ENCODE assay signal across 14 cellular contexts in genomic region chr5:57432876-57433275, GRCh38. TPM values are rescaled to one million over a fixed set of nuclear protein-coding genes. Genes with fewer than 3 reads are reported as not detected.
DNase-seq lines count a peak whose midpoint lies in the region; ATAC-seq and TF ChIP-seq lines count a peak whose summit lies in the region.
"Had no signal": no experiment of that assay in that cellular context is flagged by ENCODE, and none has a peak within 500 bp of the region (broad histone marks: within the 10 kb centered on the region; RNA-seq: fewer than 3 reads in every experiment).

No MANE protein-coding gene starts in this region.

- no peaks in the 10 kb centered on the region for H3K9me3 Mint-ChIP-seq in MCF 10A (ENCODE audit: unreplicated experiment)
- no peaks in the 10 kb centered on the region for H3K9me3 Mint-ChIP-seq in naive thymus-derived CD8-positive, alpha-beta T cell
- H3K9me3 Mint-ChIP-seq: activated T-helper 1 cell treated with anti-CD3 and anti-CD28 coated beads, Interleukin-12 subunit alpha, Interleukin-12 subunit beta, Interleukin-2, Interleukin-4 antibody, amounts not matched to agents 30 ng/mL and 10 ng/mL and 1 ng/mL, durations not matched to agents 14 hours and 24 hours and 36 hours; natural killer cell had no signal

- H3K4me3 Mint-ChIP-seq in MCF 10A (ENCODE audit: unreplicated experiment), result no peak overlapping the region
- H3K4me3 Mint-ChIP-seq in naive thymus-derived CD8-positive, alpha-beta T cell, result no peak overlapping the region
- H3K4me3 Mint-ChIP-seq: activated T-helper 1 cell treated with anti-CD3 and anti-CD28 coated beads, Interleukin-12 subunit alpha, Interleukin-12 subunit beta, Interleukin-2, Interleukin-4 antibody, amounts not matched to agents 30 ng/mL and 10 ng/mL and 1 ng/mL, durations not matched to agents 14 hours and 24 hours and 36 hours; natural killer cell had no signal

- peaks cover 2 to 6% of the 10 kb centered on the region in 2 donors for H3K4me1 ChIP-seq in breast epithelium

- ATAC-seq in HG02798 (IDR thresholded peaks at IDR 0.05; ENCODE audit: poor library complexity, unreplicated experiment) (no peak), GM18858 (IDR thresholded peaks at IDR 0.05; ENCODE audit: unreplicated experiment) (no peak)
- ATAC-seq in naive thymus-derived CD8-positive, alpha-beta T cell, result no peak
- ATAC-seq: esophagus mucosa, natural killer cell had no signal

- H3K27ac ChIP-seq in breast epithelium, result no peak overlapping the region
- H3K27ac ChIP-seq: SK-N-MC, skin epidermis had no signal

- no peaks in the 10 kb centered on the region for H3K9me3 ChIP-seq in breast epithelium

- no peak overlapping the region for H3K27ac Mint-ChIP-seq in MCF 10A (ENCODE audit: low read depth, unreplicated experiment)
- H3K27ac Mint-ChIP-seq in naive thymus-derived CD8-positive, alpha-beta T cell, result no peak overlapping the region
- H3K27ac Mint-ChIP-seq: activated T-helper 1 cell treated with anti-CD3 and anti-CD28 coated beads, Interleukin-12 subunit alpha, Interleukin-12 subunit beta, Interleukin-2, Interleukin-4 antibody, amounts not matched to agents 30 ng/mL and 10 ng/mL and 1 ng/mL, durations not matched to agents 14 hours and 24 hours and 36 hours; natural killer cell had no signal

- no TSS peak for BruUV-seq in MCF 10A (replicated peaks; lab: Mats Ljungman, UMichigan)

- H3K27me3 Mint-ChIP-seq in MCF 10A (ENCODE audit: insufficient read depth, unreplicated experiment), result no peaks in the 10 kb centered on the region
- H3K27me3 Mint-ChIP-seq in naive thymus-derived CD8-positive, alpha-beta T cell, result peaks cover 3 to 19% (median 7%) of the 10 kb centered on the region in 5 donors

- CTCF ChIA-PET in MCF 10A (lab: Yijun Ruan, JAX), result interaction anchor here (0.6 kb wide), 1 partner anchor 165 kb away, joined by 3 read pairs; no protein-coding TSS in a partner anchor

- in situ Hi-C loops in SK-MEL-5 (cut with HindIII; ENCODE audit: low pct_unique_long_range_greater_than_20kb, low sequenced_read_pairs), result no loop called here

- H3K4me1 Mint-ChIP-seq in MCF 10A (ENCODE audit: insufficient read depth, unreplicated experiment), result peaks cover 27% of the 10 kb centered on the region
- H3K4me1 Mint-ChIP-seq in naive thymus-derived CD8-positive, alpha-beta T cell, result no peaks in the 10 kb centered on the region
- H3K4me1 Mint-ChIP-seq: natural killer cell had no signal

- H3K4me3 ChIP-seq in breast epithelium (no peak overlapping the region), fibroblast of mammary gland (ENCODE audit: control insufficient read depth, low read depth, low read length) (no peak overlapping the region)
- H3K4me3 ChIP-seq: SK-N-MC, skin epidermis had no signal

- intact Hi-C loops in MCF 10A (cut with micrococcal nuclease) (loop anchor here (1.0 to 2.0 kb wide), 5 partner anchors 50 to 1030 kb away; no protein-coding TSS in a partner anchor), breast epithelium (cut with DNase I; ENCODE audit: low total_unique reads) (no loop called here)

- DNase-seq in MCF 10A (ENCODE audit: unreplicated experiment) (peak; percentile 50), breast epithelium (ENCODE audit: low spot score in 2 of 2) (no peak), SK-MEL-5 (ENCODE audit: low read depth, low spot score) (peak; percentile 73), fibroblast of mammary gland (ENCODE audit: low read depth) (peak; percentile 34), COLO829 (ENCODE audit: low spot score) (no peak)
- DNase-seq in naive thymus-derived CD8-positive, alpha-beta T cell, result no peak
- DNase-seq: activated CD4-positive, CD25-positive, alpha-beta regulatory T cell treated with anti-CD3 and anti-CD28 coated beads, Interleukin-2, amount 50 U/mL, for 72 hours; natural killer cell had no signal

- POLR2A ChIA-PET in MCF 10A (lab: Yijun Ruan, JAX), result no interaction called here
- POLR2A ChIA-PET in naive thymus-derived CD8-positive, alpha-beta T cell (lab: Charles Lee), result no interaction called here

- no peaks in the 10 kb centered on the region for H3K27me3 ChIP-seq in breast epithelium

- no peaks in the 10 kb centered on the region for H3K36me3 ChIP-seq in breast epithelium

- H3K36me3 Mint-ChIP-seq in MCF 10A (ENCODE audit: insufficient read depth, unreplicated experiment), result no peaks in the 10 kb centered on the region
- no peaks in the 10 kb centered on the region for H3K36me3 Mint-ChIP-seq in naive thymus-derived CD8-positive, alpha-beta T cell
- H3K36me3 Mint-ChIP-seq: natural killer cell had no signal

- no peak for TF ChIP-seq POLR2A in breast epithelium (IDR thresholded peaks at IDR 0.05)

- TF ChIP-seq CTCF in MCF 10A (IDR thresholded peaks at IDR 0.05; ENCODE audit: unreplicated experiment) (peak; percentile 42), breast epithelium (IDR thresholded peaks at IDR 0.05) (no peak), fibroblast of mammary gland (conservative IDR thresholded peaks at IDR 0.05; ENCODE audit: control insufficient read depth, insufficient read depth, low read depth, low read length) (peak; percentile 21)

RNA-seq across cellular contexts. Expression of gene ACTBL2, which starts 49.7 kb away (rescaled TPM):
- 0.10 TPM in 1 of 2 replicates, not detected in the other for total RNA-seq in MCF 10A (2022)
- total RNA-seq in breast epithelium, result 1 to 10 TPM in 1 of 3 donors, not detected in 2; 1.2 TPM
- total RNA-seq in SK-MEL-5 (2014; rRNA removed; shearing (Covaris generic)), result 0.11 and 0.13 TPM in 2 replicates
- polyA plus RNA-seq in SK-MEL-5 (2015; cell fraction: cytosol; rRNA removed), result 0.12 TPM in 1 of 2 replicates, not detected in the other
- polyA plus RNA-seq in SK-MEL-5 (2015; cell fraction: nucleus; rRNA removed), result 0.52 and 0.61 TPM in 2 replicates
- not detected for total RNA-seq in naive thymus-derived CD8-positive, alpha-beta T cell
- polyA plus RNA-seq in naive thymus-derived CD8-positive, alpha-beta T cell, result not detected
- total RNA-seq: activated T-helper 1 cell treated with anti-CD3 and anti-CD28 coated beads, Interleukin-12 subunit alpha, Interleukin-12 subunit beta, Interleukin-2, Interleukin-4 antibody, amounts not matched to agents 30 ng/mL and 10 ng/mL and 1 ng/mL, durations not matched to agents 14 hours and 24 hours and 36 hours; esophagus mucosa; natural killer cell had no signal

Comparison
In these comparisons a context has a peak if more than half of its experiments do, and no peak if none do; other contexts are left out.
1. DNase-seq: peak in MCF 10A (single experiment), SK-MEL-5 (single experiment) and fibroblast of mammary gland (single experiment); none in breast epithelium (0 of 2), naive thymus-derived CD8-positive, alpha-beta T cell (0 of 10) and COLO829 (single experiment).
2. CTCF ChIP-seq: peak in MCF 10A (single experiment) and fibroblast of mammary gland (single experiment); none in breast epithelium (0 of 3).